Comparison of ENCODE assay signal across 2 cellular contexts in the genomic region with DNA sequence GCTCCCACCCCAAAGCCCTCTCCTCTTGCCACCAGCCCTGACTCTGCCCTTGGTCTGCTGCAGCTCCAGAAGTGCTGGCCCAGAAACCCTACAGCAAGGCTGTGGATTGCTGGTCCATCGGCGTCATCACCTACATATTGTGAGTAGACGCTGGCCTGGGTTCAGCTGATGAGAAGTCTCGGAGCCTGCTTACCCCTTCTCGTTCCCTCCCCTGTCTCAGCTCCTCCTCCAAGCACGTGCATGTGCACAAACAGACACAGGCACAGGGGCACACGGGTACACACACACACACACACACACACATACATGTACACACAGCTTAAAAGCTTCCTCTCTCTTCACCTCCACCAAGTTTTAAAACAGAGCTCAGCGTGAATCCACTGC.
TF ChIP-seq lines count a peak whose summit lies in the region.

No MANE protein-coding gene starts in this region.

TF ChIP-seq in HepG2, 621 proteins besides CTCF, POLR2A, EP300 and RAD21:
- TF ChIP-seq DNMT1 (CRISPR knock-in tag; IDR thresholded peaks at IDR 0.05) (no peak), ZNF879 (CRISPR knock-in tag; IDR thresholded peaks at IDR 0.05) (no peak), TCF7L2 (IDR thresholded peaks at IDR 0.05; ENCODE audit: low read depth, low read length) (no peak), SKI (IDR thresholded peaks at IDR 0.05; ENCODE audit: partially characterized antibody) (no peak), RFX5 (IDR thresholded peaks at IDR 0.05; ENCODE audit: low read depth, low read length) (no peak), HOXA5 (CRISPR knock-in tag; IDR thresholded peaks at IDR 0.05) (no peak), ZBTB7B (CRISPR knock-in tag; IDR thresholded peaks at IDR 0.05) (no peak), ZNF737 (CRISPR knock-in tag; IDR thresholded peaks at IDR 0.05; ENCODE audit: borderline replicate concordance) (no peak), RELA (CRISPR knock-in tag; IDR thresholded peaks at IDR 0.05) (no peak), BRCA1 (CRISPR knock-in tag; IDR thresholded peaks at IDR 0.05) (no peak)
- TF ChIP-seq, protein P1, sequence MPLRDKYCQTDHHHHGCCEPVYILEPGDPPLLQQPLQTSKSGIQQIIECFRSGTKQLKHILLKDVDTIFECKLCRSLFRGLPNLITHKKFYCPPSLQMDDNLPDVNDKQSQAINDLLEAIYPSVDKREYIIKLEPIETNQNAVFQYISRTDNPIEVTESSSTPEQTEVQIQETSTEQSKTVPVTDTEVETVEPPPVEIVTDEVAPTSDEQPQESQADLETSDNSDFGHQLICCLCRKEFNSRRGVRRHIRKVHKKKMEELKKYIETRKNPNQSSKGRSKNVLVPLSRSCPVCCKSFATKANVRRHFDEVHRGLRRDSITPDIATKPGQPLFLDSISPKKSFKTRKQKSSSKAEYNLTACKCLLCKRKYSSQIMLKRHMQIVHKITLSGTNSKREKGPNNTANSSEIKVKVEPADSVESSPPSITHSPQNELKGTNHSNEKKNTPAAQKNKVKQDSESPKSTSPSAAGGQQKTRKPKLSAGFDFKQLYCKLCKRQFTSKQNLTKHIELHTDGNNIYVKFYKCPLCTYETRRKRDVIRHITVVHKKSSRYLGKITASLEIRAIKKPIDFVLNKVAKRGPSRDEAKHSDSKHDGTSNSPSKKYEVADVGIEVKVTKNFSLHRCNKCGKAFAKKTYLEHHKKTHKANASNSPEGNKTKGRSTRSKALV (CRISPR knock-in tag; IDR thresholded peaks at IDR 0.05), result no peak

TF ChIP-seq in WTC11, 78 proteins besides CTCF, POLR2A, EP300 and RAD21:
- TF ChIP-seq JUN (CRISPR knock-in tag; IDR thresholded peaks at IDR 0.05), result no peak
- no peak for TF ChIP-seq NFATC4 (CRISPR knock-in tag; IDR thresholded peaks at IDR 0.05)
- TF ChIP-seq OVOL2 (CRISPR knock-in tag; IDR thresholded peaks at IDR 0.05; ENCODE audit: borderline replicate concordance), result no peak
- TF ChIP-seq GRHL2 (CRISPR knock-in tag; IDR thresholded peaks at IDR 0.05; ENCODE audit: insufficient replicate concordance, severe bottlenecking), result no peak
- TF ChIP-seq SP1 (CRISPR knock-in tag; conservative IDR thresholded peaks at IDR 0.05), result no peak
- no peak for TF ChIP-seq FOXJ3 (CRISPR knock-in tag; IDR thresholded peaks at IDR 0.05; ENCODE audit: borderline replicate concordance)
- TF ChIP-seq, protein P2, sequence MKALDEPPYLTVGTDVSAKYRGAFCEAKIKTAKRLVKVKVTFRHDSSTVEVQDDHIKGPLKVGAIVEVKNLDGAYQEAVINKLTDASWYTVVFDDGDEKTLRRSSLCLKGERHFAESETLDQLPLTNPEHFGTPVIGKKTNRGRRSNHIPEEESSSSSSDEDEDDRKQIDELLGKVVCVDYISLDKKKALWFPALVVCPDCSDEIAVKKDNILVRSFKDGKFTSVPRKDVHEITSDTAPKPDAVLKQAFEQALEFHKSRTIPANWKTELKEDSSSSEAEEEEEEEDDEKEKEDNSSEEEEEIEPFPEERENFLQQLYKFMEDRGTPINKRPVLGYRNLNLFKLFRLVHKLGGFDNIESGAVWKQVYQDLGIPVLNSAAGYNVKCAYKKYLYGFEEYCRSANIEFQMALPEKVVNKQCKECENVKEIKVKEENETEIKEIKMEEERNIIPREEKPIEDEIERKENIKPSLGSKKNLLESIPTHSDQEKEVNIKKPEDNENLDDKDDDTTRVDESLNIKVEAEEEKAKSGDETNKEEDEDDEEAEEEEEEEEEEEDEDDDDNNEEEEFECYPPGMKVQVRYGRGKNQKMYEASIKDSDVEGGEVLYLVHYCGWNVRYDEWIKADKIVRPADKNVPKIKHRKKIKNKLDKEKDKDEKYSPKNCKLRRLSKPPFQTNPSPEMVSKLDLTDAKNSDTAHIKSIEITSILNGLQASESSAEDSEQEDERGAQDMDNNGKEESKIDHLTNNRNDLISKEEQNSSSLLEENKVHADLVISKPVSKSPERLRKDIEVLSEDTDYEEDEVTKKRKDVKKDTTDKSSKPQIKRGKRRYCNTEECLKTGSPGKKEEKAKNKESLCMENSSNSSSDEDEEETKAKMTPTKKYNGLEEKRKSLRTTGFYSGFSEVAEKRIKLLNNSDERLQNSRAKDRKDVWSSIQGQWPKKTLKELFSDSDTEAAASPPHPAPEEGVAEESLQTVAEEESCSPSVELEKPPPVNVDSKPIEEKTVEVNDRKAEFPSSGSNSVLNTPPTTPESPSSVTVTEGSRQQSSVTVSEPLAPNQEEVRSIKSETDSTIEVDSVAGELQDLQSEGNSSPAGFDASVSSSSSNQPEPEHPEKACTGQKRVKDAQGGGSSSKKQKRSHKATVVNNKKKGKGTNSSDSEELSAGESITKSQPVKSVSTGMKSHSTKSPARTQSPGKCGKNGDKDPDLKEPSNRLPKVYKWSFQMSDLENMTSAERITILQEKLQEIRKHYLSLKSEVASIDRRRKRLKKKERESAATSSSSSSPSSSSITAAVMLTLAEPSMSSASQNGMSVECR (CRISPR knock-in tag; IDR thresholded peaks at IDR 0.05; ENCODE audit: borderline replicate concordance), result no peak
- TF ChIP-seq, protein P3, sequence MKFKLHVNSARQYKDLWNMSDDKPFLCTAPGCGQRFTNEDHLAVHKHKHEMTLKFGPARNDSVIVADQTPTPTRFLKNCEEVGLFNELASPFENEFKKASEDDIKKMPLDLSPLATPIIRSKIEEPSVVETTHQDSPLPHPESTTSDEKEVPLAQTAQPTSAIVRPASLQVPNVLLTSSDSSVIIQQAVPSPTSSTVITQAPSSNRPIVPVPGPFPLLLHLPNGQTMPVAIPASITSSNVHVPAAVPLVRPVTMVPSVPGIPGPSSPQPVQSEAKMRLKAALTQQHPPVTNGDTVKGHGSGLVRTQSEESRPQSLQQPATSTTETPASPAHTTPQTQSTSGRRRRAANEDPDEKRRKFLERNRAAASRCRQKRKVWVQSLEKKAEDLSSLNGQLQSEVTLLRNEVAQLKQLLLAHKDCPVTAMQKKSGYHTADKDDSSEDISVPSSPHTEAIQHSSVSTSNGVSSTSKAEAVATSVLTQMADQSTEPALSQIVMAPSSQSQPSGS (CRISPR knock-in tag; IDR thresholded peaks at IDR 0.05; ENCODE audit: borderline replicate concordance, low read depth), result no peak
- no peak for TF ChIP-seq NR1H2 (CRISPR knock-in tag; IDR thresholded peaks at IDR 0.05)
- TF ChIP-seq ZNF423 (CRISPR knock-in tag; IDR thresholded peaks at IDR 0.05), result no peak
- TF ChIP-seq ESRRA (CRISPR knock-in tag; IDR thresholded peaks at IDR 0.05; ENCODE audit: borderline replicate concordance), result no peak
- no peak for TF ChIP-seq ZNF416 (CRISPR knock-in tag; IDR thresholded peaks at IDR 0.05)
- TF ChIP-seq ETV6 (CRISPR knock-in tag; IDR thresholded peaks at IDR 0.05), result no peak
- no peak for TF ChIP-seq SMAD4 (CRISPR knock-in tag; IDR thresholded peaks at IDR 0.05)
- TF ChIP-seq ZNF317 (CRISPR knock-in tag; IDR thresholded peaks at IDR 0.05; ENCODE audit: borderline replicate concordance, low read depth), result no peak
- TF ChIP-seq GTF2I (CRISPR knock-in tag; conservative IDR thresholded peaks at IDR 0.05), result no peak
